In genomic region chr17:78783711-78784396, GRCh38 we compare ENCODE assay signal across 10 cellular contexts. TPM values are rescaled to one million over a fixed set of nuclear protein-coding genes. Genes with fewer than 3 reads are reported as not detected.
DNase-seq lines count a peak whose midpoint lies in the region; ATAC-seq, FAIRE-seq and TF ChIP-seq lines count a peak whose summit lies in the region.
"Had no signal": no experiment of that assay in that cellular context is flagged by ENCODE, and none has a peak within 500 bp of the region (broad histone marks: within the 10 kb centered on the region; RNA-seq: fewer than 3 reads in every experiment).

No MANE protein-coding gene starts in this region.

- H3K36me3 Mint-ChIP-seq in CD4-positive, CD25-positive, alpha-beta regulatory T cell, result peaks cover 7% of the 10 kb centered on the region
- H3K36me3 Mint-ChIP-seq in astrocyte (ENCODE audit: low read depth, unreplicated experiment), result peaks cover 3% of the 10 kb centered on the region
- H3K36me3 Mint-ChIP-seq in neural crest cell (ENCODE audit: low read depth), result peaks cover 3% of the 10 kb centered on the region

- peaks cover 0 to 48% (median 23%) of the 10 kb centered on the region in 4 donors for H3K4me1 Mint-ChIP-seq in CD4-positive, CD25-positive, alpha-beta regulatory T cell
- peaks cover 1% of the 10 kb centered on the region for H3K4me1 Mint-ChIP-seq in astrocyte (ENCODE audit: low read depth, unreplicated experiment)
- peaks cover 23% of the 10 kb centered on the region for H3K4me1 Mint-ChIP-seq in neural crest cell

- H3K9ac ChIP-seq in MM.1S (ENCODE audit: low read length) (no peak overlapping the region), astrocyte (ENCODE audit: low read length) (no peak overlapping the region)

- peak overlapping the region; percentile 76 to 91 (median 88) for H3K4me3 Mint-ChIP-seq in CD4-positive, CD25-positive, alpha-beta regulatory T cell
- H3K4me3 Mint-ChIP-seq in astrocyte (ENCODE audit: unreplicated experiment) (no peak overlapping the region), neural crest cell (peak overlapping the region; percentile 74)

- H2AFZ ChIP-seq in MM.1S (ENCODE audit: low read length) (no peak overlapping the region), astrocyte (ENCODE audit: low read depth, low read length) (no peak overlapping the region)

- no peaks in the 10 kb centered on the region for H3K27me3 ChIP-seq in CD4-positive, CD25-positive, alpha-beta regulatory T cell (ENCODE audit: control insufficient read depth, insufficient read depth, low read length)
- H3K27me3 ChIP-seq in MM.1S (replicated peaks; ENCODE audit: insufficient read depth, low read length) (no peaks in the 10 kb centered on the region), astrocyte (ENCODE audit: insufficient read depth, low read length) (no peaks in the 10 kb centered on the region)
- H3K27me3 ChIP-seq: uterus had no signal

- peaks cover 5% of the 10 kb centered on the region for H3K27me3 Mint-ChIP-seq in CD4-positive, CD25-positive, alpha-beta regulatory T cell
- H3K27me3 Mint-ChIP-seq in astrocyte (ENCODE audit: low read depth, unreplicated experiment), result no peaks in the 10 kb centered on the region
- H3K27me3 Mint-ChIP-seq in neural crest cell (ENCODE audit: low read depth), result no peaks in the 10 kb centered on the region

- H3K79me2 ChIP-seq in MM.1S (ENCODE audit: low read length) (peaks cover 32% of the 10 kb centered on the region), astrocyte (ENCODE audit: insufficient read depth, low read length) (peaks cover 26% of the 10 kb centered on the region)

- H3K9me3 ChIP-seq in CD4-positive, CD25-positive, alpha-beta regulatory T cell (ENCODE audit: control insufficient read depth in 2 of 2, low read length in 2 of 2), result no peaks in the 10 kb centered on the region
- H3K9me3 ChIP-seq in MM.1S (replicated peaks; ENCODE audit: insufficient read depth, low read length) (no peaks in the 10 kb centered on the region), astrocyte (ENCODE audit: insufficient read depth, low read depth, low read length) (no peaks in the 10 kb centered on the region)
- H3K9me3 ChIP-seq: uterus had no signal

- H3K4me1 ChIP-seq in CD4-positive, CD25-positive, alpha-beta regulatory T cell (ENCODE audit: control insufficient read depth, insufficient read depth, low read length, poor library complexity, severe bottlenecking), result peaks cover 42% of the 10 kb centered on the region
- peaks cover 29% of the 10 kb centered on the region for H3K4me1 ChIP-seq in MM.1S (ENCODE audit: low read length)
- H3K4me1 ChIP-seq in astrocyte (ENCODE audit: insufficient read depth, low read length), result peaks cover 2% of the 10 kb centered on the region
- H3K4me1 ChIP-seq: uterus had no signal

- no peak for FAIRE-seq in astrocyte (lab: Jason Lieb, UNC)
- FAIRE-seq: HTR-8/SVneo had no signal

- no peaks in the 10 kb centered on the region for H3K9me2 ChIP-seq in MM.1S (replicated peaks; ENCODE audit: insufficient read depth, low read length)

- no peaks in the 10 kb centered on the region for H3K36me3 ChIP-seq in CD4-positive, CD25-positive, alpha-beta regulatory T cell (ENCODE audit: control insufficient read depth, insufficient read depth, low read length)
- H3K36me3 ChIP-seq in MM.1S (replicated peaks; ENCODE audit: insufficient read depth, low read length) (no peaks in the 10 kb centered on the region), astrocyte (ENCODE audit: insufficient read depth, low read length) (no peaks in the 10 kb centered on the region)
- H3K36me3 ChIP-seq: uterus had no signal

- H3K4me3 ChIP-seq in CD4-positive, CD25-positive, alpha-beta regulatory T cell (ENCODE audit: low read depth, low read length), result peak overlapping the region; percentile 7
- H3K4me3 ChIP-seq in MM.1S (ENCODE audit: low read length) (no peak overlapping the region), astrocyte (ENCODE audit: insufficient read depth, low read depth, low read length) (no peak overlapping the region)
- H3K4me3 ChIP-seq: uterus had no signal

- no peak overlapping the region for H3K4me2 ChIP-seq in MM.1S (ENCODE audit: low read depth, low read length)
- no peak overlapping the region for H3K4me2 ChIP-seq in astrocyte (ENCODE audit: low read length)

- ATAC-seq in CD4-positive, CD25-positive, alpha-beta regulatory T cell (ENCODE audit: low read depth in 2 of 2), result no peak
- no peak for ATAC-seq in HG03025 (IDR thresholded peaks at IDR 0.05; ENCODE audit: low FRiP score, unreplicated experiment)

- H3K27ac Mint-ChIP-seq in CD4-positive, CD25-positive, alpha-beta regulatory T cell, result peak overlapping the region in 2 of 3 donors; percentile 94 to 96
- H3K27ac Mint-ChIP-seq in astrocyte (ENCODE audit: unreplicated experiment) (peak overlapping the region; percentile 1), neural crest cell (ENCODE audit: unreplicated experiment) (no peak overlapping the region)

- H3K27ac ChIP-seq in CD4-positive, CD25-positive, alpha-beta regulatory T cell (ENCODE audit: insufficient read depth, low read length, poor library complexity, severe bottlenecking), result peak overlapping the region; percentile 92
- H3K27ac ChIP-seq in MM.1S (ENCODE audit: low read length) (peak overlapping the region; percentile 80; the same call in 1 of the 2 replicates), astrocyte (ENCODE audit: low read depth, low read length) (no peak overlapping the region)

- H4K20me1 ChIP-seq in MM.1S (ENCODE audit: insufficient read depth, low read length) (no peaks in the 10 kb centered on the region), astrocyte (ENCODE audit: insufficient read depth, low read length) (peaks cover 12% of the 10 kb centered on the region)

- TF ChIP-seq CTCF in MM.1S (IDR thresholded peaks at IDR 0.05; ENCODE audit: low read length) (no peak), astrocyte (IDR thresholded peaks at IDR 0.05; ENCODE audit: insufficient read depth, low read depth, low read length) (no peak), neural crest cell (conservative IDR thresholded peaks at IDR 0.05) (no peak)

- H3F3A ChIP-seq in MM.1S (ENCODE audit: insufficient read depth, low read length), result peaks cover 43% of the 10 kb centered on the region

- H3K9me3 Mint-ChIP-seq in CD4-positive, CD25-positive, alpha-beta regulatory T cell, result peaks cover 0 to 1% (median 0%) of the 10 kb centered on the region in 7 donors
- H3K9me3 Mint-ChIP-seq in astrocyte (ENCODE audit: unreplicated experiment), result no peaks in the 10 kb centered on the region
- no peaks in the 10 kb centered on the region for H3K9me3 Mint-ChIP-seq in neural crest cell

- DNase-seq in CD4-positive, CD25-positive, alpha-beta regulatory T cell, result no peak
- DNase-seq in MM.1S (peak; percentile 35), astrocyte (ENCODE audit: low read depth) (no peak), neural crest cell (ENCODE audit: low read depth, low spot score) (no peak), glomerular visceral epithelial cell (ENCODE audit: extremely low spot score) (no peak), NCI-H2107 treated with DMSO at 0.1 percent for 48 hours (lab: John Stamatoyannopoulos, UW; ENCODE audit: unreplicated experiment) (no peak), NCI-H1930 (lab: John Stamatoyannopoulos, UW) (no peak)
- DNase-seq: uterus had no signal

RNA-seq across cellular contexts. Expression of gene CYTH1, which starts 1.8 kb away (rescaled TPM):
- total RNA-seq in CD4-positive, CD25-positive, alpha-beta regulatory T cell, result 487 TPM
- 100 to 1,000 TPM; 202 to 214 (median 206) TPM for polyA plus RNA-seq in CD4-positive, CD25-positive, alpha-beta regulatory T cell
- 22.4 and 25.0 TPM in 2 replicates for total RNA-seq in astrocyte
- total RNA-seq in neural crest cell, result 26.8 and 27.7 TPM in 2 replicates

RNA-seq across cellular contexts. Expression of gene USP36, which starts 56.8 kb away (rescaled TPM):
- total RNA-seq in CD4-positive, CD25-positive, alpha-beta regulatory T cell, result 407 TPM
- polyA plus RNA-seq in CD4-positive, CD25-positive, alpha-beta regulatory T cell, result 10 to 100 TPM; 19.6 to 22.2 (median 21.2) TPM
- 48.1 and 51.0 TPM in 2 replicates for total RNA-seq in astrocyte
- 59.0 and 63.2 TPM in 2 replicates for total RNA-seq in neural crest cell

Comparison
In these comparisons a context has a peak if more than half of its experiments do, and no peak if none do; other contexts are left out.
1. RNA of gene CYTH1, which starts 1.8 kb away (total RNA-seq): 487 TPM in CD4-positive, CD25-positive, alpha-beta regulatory T cell (single experiment); 26.8 to 27.7 TPM in neural crest cell and 22.4 to 25.0 TPM in astrocyte; every median in the first group is over 10 times any median in the second.